In genomic region chr2:229850355-229851275, GRCh38 we compare ENCODE assay signal across 7 cellular contexts.
A peak's percentile ranks its signal among the peaks of the same experiment; 100 is the strongest.
DNase-seq lines count a peak whose midpoint lies in the region; ATAC-seq lines count a peak whose summit lies in the region.
"Not testable (repeated sequence)": the region's sequence is repeated elsewhere in the genome, so short reads cannot be mapped to it uniquely, and the experiment has no call there.

No MANE protein-coding gene starts in this region.

- peak overlapping the region; percentile 6 for H3K27ac ChIP-seq in CD4-positive, alpha-beta memory T cell (ENCODE audit: low read depth, low read length)
- not testable (repeated sequence) for H3K27ac ChIP-seq in naive thymus-derived CD4-positive, alpha-beta T cell (ENCODE audit: low read depth, low read length)

- H3K9me3 Mint-ChIP-seq in CD4-positive, alpha-beta memory T cell; T-helper 2 cell treated with Interferon-gamma antibody and Interleukin-4, amounts not matched to agents 5 μg/mL and 100 μg/mL, for 36 hours; activated CD4-positive, alpha-beta memory T cell treated with anti-CD3 and anti-CD28 coated beads, Interleukin-2, amount 10 ng/mL, durations not matched to agents 7 days and 5 days; central memory CD8-positive, alpha-beta T cell; naive thymus-derived CD4-positive, alpha-beta T cell: not testable (repeated sequence)

- H3K36me3 Mint-ChIP-seq in CD4-positive, alpha-beta memory T cell: peaks cover 23 to 35% of the 10 kb centered on the region in 2 donors
- H3K36me3 Mint-ChIP-seq in T-helper 2 cell treated with Interferon-gamma antibody and Interleukin-4, amounts not matched to agents 5 μg/mL and 100 μg/mL, for 36 hours (ENCODE audit: low read depth): peaks cover 40% of the 10 kb centered on the region
- H3K36me3 Mint-ChIP-seq in activated CD4-positive, alpha-beta memory T cell treated with anti-CD3 and anti-CD28 coated beads, Interleukin-2, amount 10 ng/mL, durations not matched to agents 7 days and 5 days (ENCODE audit: low read depth): peaks cover 48% of the 10 kb centered on the region
- H3K36me3 Mint-ChIP-seq in central memory CD8-positive, alpha-beta T cell (ENCODE audit: insufficient read depth): peaks cover 16% of the 10 kb centered on the region
- peaks cover 4 to 37% (median 21%) of the 10 kb centered on the region in 5 donors for H3K36me3 Mint-ChIP-seq in naive thymus-derived CD4-positive, alpha-beta T cell

- H3K4me1 ChIP-seq in CD4-positive, alpha-beta memory T cell (ENCODE audit: insufficient read depth, low read length): peaks cover 63% of the 10 kb centered on the region
- H3K4me1 ChIP-seq in naive thymus-derived CD4-positive, alpha-beta T cell (ENCODE audit: control insufficient read depth in 2 of 2, insufficient read depth in 2 of 2, low read length in 2 of 2): peaks cover 21 to 41% of the 10 kb centered on the region in 2 donors

- POLR2A ChIA-PET in CD4-positive, alpha-beta memory T cell (lab: Charles Lee; ENCODE audit: partially characterized antibody): interaction anchor here (0.7 to 4.7 kb wide), 4 partner anchors 13 to 67 kb away, joined by 3 to 41 read pairs (median 3); no protein-coding TSS in a partner anchor
- POLR2A ChIA-PET in activated CD4-positive, alpha-beta memory T cell treated with anti-CD3 and anti-CD28 coated beads, Interleukin-2, amount 10 ng/mL, durations not matched to agents 7 days and 5 days (lab: Charles Lee): interaction anchor here (1.1 to 2.5 kb wide), 3 partner anchors 14 to 71 kb away, joined by 3 to 9 read pairs (median 7); partner anchors contain the start of gene TRIP12
- POLR2A ChIA-PET in naive thymus-derived CD4-positive, alpha-beta T cell (lab: Charles Lee): interaction anchor here (0.8 to 2.1 kb wide), 5 partner anchors 9 to 72 kb away, joined by 4 to 13 read pairs (median 4); partner anchors contain the start of gene FBXO36

- not testable (repeated sequence) for H3K4me3 ChIP-seq in CD4-positive, alpha-beta memory T cell (ENCODE audit: low read length in 2 of 2); naive thymus-derived CD4-positive, alpha-beta T cell (ENCODE audit: low read length)

- not testable (repeated sequence) for H3K9me3 ChIP-seq in CD4-positive, alpha-beta memory T cell (ENCODE audit: control insufficient read depth in 1 of 2, low read length in 2 of 2); naive thymus-derived CD4-positive, alpha-beta T cell (ENCODE audit: control insufficient read depth in 2 of 3, low read length in 3 of 3)

- not testable (repeated sequence) for H3K27me3 Mint-ChIP-seq in CD4-positive, alpha-beta memory T cell; T-helper 2 cell treated with Interferon-gamma antibody and Interleukin-4, amounts not matched to agents 5 μg/mL and 100 μg/mL, for 36 hours (ENCODE audit: low read depth); activated CD4-positive, alpha-beta memory T cell treated with anti-CD3 and anti-CD28 coated beads, Interleukin-2, amount 10 ng/mL, durations not matched to agents 7 days and 5 days; central memory CD8-positive, alpha-beta T cell; naive thymus-derived CD4-positive, alpha-beta T cell

- CTCF ChIA-PET in CD4-positive, alpha-beta memory T cell (lab: Charles Lee; ENCODE audit: partially characterized antibody): interaction anchor here (0.9 to 4.2 kb wide), 7 partner anchors 13 to 71 kb away, joined by 3 to 27 read pairs (median 4); partner anchors contain the start of gene TRIP12
- CTCF ChIA-PET in activated CD4-positive, alpha-beta memory T cell treated with anti-CD3 and anti-CD28 coated beads, Interleukin-2, amount 10 ng/mL, durations not matched to agents 7 days and 5 days (lab: Charles Lee): interaction anchor here (0.6 to 1.0 kb wide), 4 partner anchors 14 to 52 kb away, joined by 3 read pairs; no protein-coding TSS in a partner anchor
- CTCF ChIA-PET in naive thymus-derived CD4-positive, alpha-beta T cell (lab: Charles Lee): interaction anchor here (2.7 kb wide), 1 partner anchor 14 kb away, joined by 10 read pairs; no protein-coding TSS in a partner anchor

- H3K27me3 ChIP-seq in CD4-positive, alpha-beta memory T cell (ENCODE audit: insufficient read depth, low read length); naive thymus-derived CD4-positive, alpha-beta T cell (ENCODE audit: control insufficient read depth in 2 of 2, insufficient read depth in 2 of 2, low read length in 2 of 2): not testable (repeated sequence)

- H3K4me3 Mint-ChIP-seq in CD4-positive, alpha-beta memory T cell: peak overlapping the region in 7 of 8 donors; percentile 3 to 66 (median 49)
- H3K4me3 Mint-ChIP-seq in T-helper 2 cell treated with Interferon-gamma antibody and Interleukin-4, amounts not matched to agents 5 μg/mL and 100 μg/mL, for 36 hours: peak overlapping the region; percentile 5
- H3K4me3 Mint-ChIP-seq in activated CD4-positive, alpha-beta memory T cell treated with anti-CD3 and anti-CD28 coated beads, Interleukin-2, amount 10 ng/mL, durations not matched to agents 7 days and 5 days: peak overlapping the region; percentile 16
- peak overlapping the region; percentile 59 for H3K4me3 Mint-ChIP-seq in central memory CD8-positive, alpha-beta T cell
- H3K4me3 Mint-ChIP-seq in naive thymus-derived CD4-positive, alpha-beta T cell: peak overlapping the region in 9 of 10 donors; percentile 17 to 72 (median 38)

- H3K4me1 Mint-ChIP-seq in CD4-positive, alpha-beta memory T cell: peaks cover 48 to 72% (median 61%) of the 10 kb centered on the region in 4 donors
- H3K4me1 Mint-ChIP-seq in T-helper 2 cell treated with Interferon-gamma antibody and Interleukin-4, amounts not matched to agents 5 μg/mL and 100 μg/mL, for 36 hours (ENCODE audit: low read depth): peaks cover 45% of the 10 kb centered on the region
- H3K4me1 Mint-ChIP-seq in activated CD4-positive, alpha-beta memory T cell treated with anti-CD3 and anti-CD28 coated beads, Interleukin-2, amount 10 ng/mL, durations not matched to agents 7 days and 5 days: peaks cover 50% of the 10 kb centered on the region
- peaks cover 43% of the 10 kb centered on the region for H3K4me1 Mint-ChIP-seq in central memory CD8-positive, alpha-beta T cell
- H3K4me1 Mint-ChIP-seq in naive thymus-derived CD4-positive, alpha-beta T cell: peaks cover 35 to 91% (median 74%) of the 10 kb centered on the region in 7 donors

- peak in 3 of 5 donors; percentile 12 to 17 (median 13) for DNase-seq in CD4-positive, alpha-beta memory T cell
- DNase-seq in T-helper 2 cell treated with Interferon-gamma antibody and Interleukin-4, amounts not matched to agents 5 μg/mL and 100 μg/mL, for 36 hours (ENCODE audit: low spot score); naive thymus-derived CD4-positive, alpha-beta T cell: not testable (repeated sequence)
- peak; percentile 39 for DNase-seq in activated CD4-positive, alpha-beta memory T cell treated with anti-CD3 and anti-CD28 coated beads, Interleukin-2, amount 10 ng/mL, durations not matched to agents 7 days and 5 days
- peak; percentile 66 for DNase-seq in activated effector memory CD4-positive, alpha-beta T cell treated with anti-CD3 and anti-CD28 coated beads, Interleukin-2, amount 50 U/mL, for 16 hours
- peak in 1 of 2 donors; percentile 18 for DNase-seq in central memory CD8-positive, alpha-beta T cell (ENCODE audit: low spot score in 2 of 2)
- peak; percentile 19 for DNase-seq in stimulated activated CD4-positive, alpha-beta T cell treated with anti-CD3 and anti-CD28 coated beads, Interleukin-4, amount 100 ng/mL, for 1 hour

- H3K27ac Mint-ChIP-seq in CD4-positive, alpha-beta memory T cell: peak overlapping the region; percentile 0 to 85 (median 43)
- H3K27ac Mint-ChIP-seq in T-helper 2 cell treated with Interferon-gamma antibody and Interleukin-4, amounts not matched to agents 5 μg/mL and 100 μg/mL, for 36 hours: peak overlapping the region; percentile 17
- peak overlapping the region; percentile 66 for H3K27ac Mint-ChIP-seq in activated CD4-positive, alpha-beta memory T cell treated with anti-CD3 and anti-CD28 coated beads, Interleukin-2, amount 10 ng/mL, durations not matched to agents 7 days and 5 days
- peak overlapping the region; percentile 84 for H3K27ac Mint-ChIP-seq in central memory CD8-positive, alpha-beta T cell (ENCODE audit: low read depth)
- H3K27ac Mint-ChIP-seq in naive thymus-derived CD4-positive, alpha-beta T cell: peak overlapping the region in 8 of 9 donors; percentile 84 to 99 (median 94)

- peak; percentile 64 for ATAC-seq in central memory CD8-positive, alpha-beta T cell (replicated peaks; ENCODE audit: extremely low read depth, poor library complexity, severe bottlenecking)
- ATAC-seq in naive thymus-derived CD4-positive, alpha-beta T cell: not testable (repeated sequence)

- intact Hi-C loops in CD4-positive, alpha-beta memory T cell (cut with micrococcal nuclease): loop anchor here (5.0 kb wide), 1 partner anchor 72 kb away; the partner anchor contains the start of genes FBXO36 and TRIP12
- intact Hi-C loops in naive thymus-derived CD4-positive, alpha-beta T cell (cut with micrococcal nuclease): not testable (repeated sequence)

- not testable (repeated sequence) for H3K36me3 ChIP-seq in CD4-positive, alpha-beta memory T cell (ENCODE audit: insufficient read depth, low read length); naive thymus-derived CD4-positive, alpha-beta T cell (ENCODE audit: control insufficient read depth in 2 of 3, insufficient read depth in 3 of 3, low read length in 3 of 3)

Comparison
In these comparisons a context has a peak if more than half of its experiments do, and no peak if none do; other contexts are left out.
1. H3K27ac Mint-ChIP-seq: peak in every context shown above with its lines; median percentile 94 in naive thymus-derived CD4-positive, alpha-beta T cell; 84 in central memory CD8-positive, alpha-beta T cell; 66 in activated CD4-positive, alpha-beta memory T cell treated with anti-CD3 and anti-CD28 coated beads, Interleukin-2, amount 10 ng/mL, durations not matched to agents 7 days and 5 days; 43 in CD4-positive, alpha-beta memory T cell; 17 in T-helper 2 cell treated with Interferon-gamma antibody and Interleukin-4, amounts not matched to agents 5 μg/mL and 100 μg/mL, for 36 hours.
2. H3K4me3 Mint-ChIP-seq: peak in every context shown above with its lines; median percentile 59 in central memory CD8-positive, alpha-beta T cell; 49 in CD4-positive, alpha-beta memory T cell; 38 in naive thymus-derived CD4-positive, alpha-beta T cell; 16 in activated CD4-positive, alpha-beta memory T cell treated with anti-CD3 and anti-CD28 coated beads, Interleukin-2, amount 10 ng/mL, durations not matched to agents 7 days and 5 days; 5 in T-helper 2 cell treated with Interferon-gamma antibody and Interleukin-4, amounts not matched to agents 5 μg/mL and 100 μg/mL, for 36 hours.